Comparison of ENCODE assay signal across 8 cellular contexts in the genomic region with DNA sequence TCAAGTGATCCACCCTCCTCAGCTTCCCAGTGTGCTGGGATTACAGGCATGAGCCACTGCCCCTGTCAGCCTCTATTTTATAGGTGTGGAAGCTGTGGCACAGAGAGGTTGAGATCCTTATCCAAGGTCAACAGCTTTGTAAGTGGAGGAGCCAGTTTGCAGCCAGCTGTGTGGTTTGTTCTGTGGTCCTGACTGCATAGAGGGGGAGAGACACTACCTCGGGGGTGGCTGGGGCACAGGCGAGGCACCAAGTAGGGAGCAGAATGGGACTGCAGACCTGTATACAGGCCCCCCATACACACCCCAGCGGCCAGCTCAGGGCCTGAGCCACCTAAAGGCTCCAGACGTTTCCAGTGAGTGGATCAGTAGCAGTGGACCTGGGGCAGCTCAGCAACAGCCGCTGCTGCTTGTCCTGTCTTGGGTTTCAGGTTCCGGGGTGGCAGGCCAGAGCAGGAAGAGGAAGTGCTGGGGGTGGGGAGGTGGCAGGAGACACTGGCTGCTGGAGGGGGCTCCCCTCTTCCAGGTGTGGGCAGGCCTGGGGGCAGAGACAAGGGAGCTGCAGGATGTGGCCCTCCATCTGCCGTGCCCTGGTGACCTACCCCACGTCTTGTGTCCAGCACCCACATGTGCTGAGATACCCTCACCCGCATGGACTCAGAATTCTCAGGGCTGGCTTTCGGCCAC. TPM values are rescaled to one million over a fixed set of nuclear protein-coding genes. Genes with fewer than 3 reads are reported as not detected.
DNase-seq lines count a peak whose midpoint lies in the region; ATAC-seq and TF ChIP-seq lines count a peak whose summit lies in the region.

No MANE protein-coding gene starts in this region.

- H3K27ac ChIP-seq in Peyer's patch, result peak overlapping the region; percentile 48 to 82 (median 68)
- H3K27ac ChIP-seq in colonic mucosa, result no peak overlapping the region

- TF ChIP-seq CTCF in Peyer's patch (IDR thresholded peaks at IDR 0.05) (no peak), colonic mucosa (IDR thresholded peaks at IDR 0.05) (no peak), glutamatergic neuron (IDR thresholded peaks at IDR 0.05; ENCODE audit: partially characterized antibody, unreplicated experiment) (no peak)

- H3K27me3 ChIP-seq in Peyer's patch, result no peaks in the 10 kb centered on the region
- no peaks in the 10 kb centered on the region for H3K27me3 ChIP-seq in colonic mucosa

- no peak overlapping the region for H3K9ac ChIP-seq in colonic mucosa (ENCODE audit: low read depth in 2 of 2, low read length in 2 of 2)

- H3K4me3 ChIP-seq in Peyer's patch (peak overlapping the region in 1 of 4 donors; percentile 26), colonic mucosa (no peak overlapping the region)

- no peaks in the 10 kb centered on the region for H3K9me3 ChIP-seq in Peyer's patch
- H3K9me3 ChIP-seq in colonic mucosa, result no peaks in the 10 kb centered on the region

- H3K4me1 Mint-ChIP-seq in glutamatergic neuron (ENCODE audit: low read depth, unreplicated experiment), result peaks cover 6% of the 10 kb centered on the region

- no peak for TF ChIP-seq POLR2A in Peyer's patch (IDR thresholded peaks at IDR 0.05)

- H3K36me3 ChIP-seq in Peyer's patch (peaks cover 0 to 12% (median 0%) of the 10 kb centered on the region in 3 donors), colonic mucosa (no peaks in the 10 kb centered on the region)

- H3K4me3 Mint-ChIP-seq in glutamatergic neuron (ENCODE audit: unreplicated experiment), result no peak overlapping the region

- DNase-seq in Peyer's patch (peak in 2 of 3 donors; percentile 88 to 89), colonic mucosa (peak; percentile 36), OCI-M2 (lab: John Stamatoyannopoulos, UW; ENCODE audit: unreplicated experiment) (no peak), NCI-H2171 (lab: John Stamatoyannopoulos, UW) (no peak), NCI-H1105 (lab: John Stamatoyannopoulos, UW) (no peak), glutamatergic neuron (no peak)
- peak; percentile 34 for DNase-seq in stimulated activated CD8-positive, alpha-beta memory T cell treated with anti-CD3 and anti-CD28 coated beads, Interleukin-12 subunit alpha, Interleukin-12 subunit beta, amount 100 ng/mL, for 4 hours (ENCODE audit: low read depth)

- peak; percentile 49 for ATAC-seq in GM19351 (IDR thresholded peaks at IDR 0.05; ENCODE audit: unreplicated experiment)

- H3K4me1 ChIP-seq in Peyer's patch (peaks cover 0 to 20% (median 12%) of the 10 kb centered on the region in 4 donors), colonic mucosa (no peaks in the 10 kb centered on the region)

- H3K27me3 Mint-ChIP-seq in glutamatergic neuron (ENCODE audit: unreplicated experiment), result peaks cover 2% of the 10 kb centered on the region

- intact Hi-C loops in colonic mucosa (cut with DNase I), result no loop called here

- H3K9me3 Mint-ChIP-seq in glutamatergic neuron (ENCODE audit: unreplicated experiment), result peaks cover 2% of the 10 kb centered on the region

- no peaks in the 10 kb centered on the region for H3K36me3 Mint-ChIP-seq in glutamatergic neuron (ENCODE audit: unreplicated experiment)

- H3K27ac Mint-ChIP-seq in glutamatergic neuron (ENCODE audit: unreplicated experiment), result no peak overlapping the region

RNA-seq across cellular contexts. Expression of a gene that starts 11.0 kb away (rescaled TPM):
- 10 to 100 TPM in 2 of 4 donors, 1 to 10 TPM in 2; 3.3 to 17.4 (median 8.7) TPM for total RNA-seq in Peyer's patch
- 10 to 100 TPM; 14.6 to 23.5 TPM for total RNA-seq in colonic mucosa
- 15.9 TPM for total RNA-seq in glutamatergic neuron (ENCODE audit: unreplicated experiment)

RNA-seq across cellular contexts. Expression of a gene that starts 32.1 kb away (rescaled TPM):
- not detected for total RNA-seq in Peyer's patch
- total RNA-seq in colonic mucosa, result not detected
- 1.2 TPM for total RNA-seq in glutamatergic neuron (ENCODE audit: unreplicated experiment)

RNA-seq across cellular contexts. Expression of a gene that starts 56.5 kb away (rescaled TPM):
- total RNA-seq in Peyer's patch (100 to 1,000 TPM in 1 of 4 donors, 10 to 100 TPM in 2, 1 to 10 TPM in 1; 10.0 to 115 (median 33.7) TPM), colonic mucosa (10 to 100 TPM; 14.7 to 24.5 TPM), glutamatergic neuron (ENCODE audit: unreplicated experiment) (64.3 TPM)

Comparison
In these comparisons a context has a peak if more than half of its experiments do, and no peak if none do; other contexts are left out.
1. DNase-seq: peak in Peyer's patch (2 of 3), colonic mucosa (single experiment) and stimulated activated CD8-positive, alpha-beta memory T cell treated with anti-CD3 and anti-CD28 coated beads, Interleukin-12 subunit alpha, Interleukin-12 subunit beta, amount 100 ng/mL, for 4 hours (single experiment); none in OCI-M2 (single experiment), NCI-H2171 (single experiment), NCI-H1105 (single experiment) and glutamatergic neuron (single experiment).